In genomic region chr7:101161692-101162461, GRCh38 we compare ENCODE assay signal across 11 cellular contexts. TPM values are rescaled to one million over a fixed set of nuclear protein-coding genes. Genes with fewer than 3 reads are reported as not detected.
DNase-seq lines count a peak whose midpoint lies in the region; ATAC-seq and TF ChIP-seq lines count a peak whose summit lies in the region.
"Had no signal": no experiment of that assay in that cellular context is flagged by ENCODE, and none has a peak within 500 bp of the region (broad histone marks: within the 10 kb centered on the region; RNA-seq: fewer than 3 reads in every experiment).

No MANE protein-coding gene starts in this region.

- H3K4me3 Mint-ChIP-seq in IgD-negative memory B cell = peak overlapping the region; percentile 40 to 91 (median 78)
- peak overlapping the region; percentile 70 for H3K4me3 Mint-ChIP-seq in activated naive CD8-positive, alpha-beta T cell treated with anti-CD3 and anti-CD28 coated beads, Interleukin-2, amount 10 ng/mL, durations not matched to agents 7 days and 5 days
- peak overlapping the region; percentile 64 for H3K4me3 Mint-ChIP-seq in natural killer cell treated with Interleukin-12 subunit alpha and Interleukin-12 subunit beta and Interleukin-15 and Interleukin-18, amount 100 ng/mL, for 72 hours
- H3K4me3 Mint-ChIP-seq in CD4-positive, alpha-beta memory T cell = peak overlapping the region in 4 of 8 donors; percentile 39 to 79 (median 66)

- H3K4me1 ChIP-seq in DND-41 (ENCODE audit: insufficient read depth, low read length) = peaks cover 43% of the 10 kb centered on the region
- H3K4me1 ChIP-seq in CD4-positive, alpha-beta memory T cell (ENCODE audit: insufficient read depth, low read length) = peaks cover 34% of the 10 kb centered on the region

- peaks cover 23% of the 10 kb centered on the region for H4K20me1 ChIP-seq in DND-41 (ENCODE audit: insufficient read depth, low read length)

- CTCF ChIA-PET in CD4-positive, alpha-beta memory T cell (lab: Charles Lee; ENCODE audit: partially characterized antibody) = interaction anchor here (1.2 to 2.7 kb wide), 4 partner anchors 10 to 83 kb away, joined by 3 to 11 read pairs (median 4); no protein-coding TSS in a partner anchor

- H3K27ac Mint-ChIP-seq in IgD-negative memory B cell = peak overlapping the region in 1 of 3 donors; percentile 78
- H3K27ac Mint-ChIP-seq in activated naive CD8-positive, alpha-beta T cell treated with anti-CD3 and anti-CD28 coated beads, Interleukin-2, amount 10 ng/mL, durations not matched to agents 7 days and 5 days = no peak overlapping the region
- no peak overlapping the region for H3K27ac Mint-ChIP-seq in natural killer cell treated with Interleukin-12 subunit alpha and Interleukin-12 subunit beta and Interleukin-15 and Interleukin-18, amount 100 ng/mL, for 72 hours
- no peak overlapping the region for H3K27ac Mint-ChIP-seq in CD4-positive, alpha-beta memory T cell

- H2AFZ ChIP-seq in DND-41 (ENCODE audit: low read depth, low read length) = no peak overlapping the region

- peaks cover 0 to 12% (median 9%) of the 10 kb centered on the region in 3 donors for H3K4me1 Mint-ChIP-seq in IgD-negative memory B cell
- peaks cover 17% of the 10 kb centered on the region for H3K4me1 Mint-ChIP-seq in activated naive CD8-positive, alpha-beta T cell treated with anti-CD3 and anti-CD28 coated beads, Interleukin-2, amount 10 ng/mL, durations not matched to agents 7 days and 5 days
- H3K4me1 Mint-ChIP-seq in natural killer cell treated with Interleukin-12 subunit alpha and Interleukin-12 subunit beta and Interleukin-15 and Interleukin-18, amount 100 ng/mL, for 72 hours (ENCODE audit: low read depth in 2 of 2) = peaks cover 10 to 14% of the 10 kb centered on the region in 2 donors
- H3K4me1 Mint-ChIP-seq in CD4-positive, alpha-beta memory T cell = peaks cover 8 to 26% (median 17%) of the 10 kb centered on the region in 4 donors

- peak overlapping the region; percentile 61 for H3K9ac ChIP-seq in DND-41 (ENCODE audit: low read depth, low read length)

- peak overlapping the region; percentile 78; the same call in 1 of the 2 replicates for H3K4me2 ChIP-seq in DND-41 (ENCODE audit: insufficient read depth, low read length)

- intact Hi-C loops in CD4-positive, alpha-beta memory T cell (cut with micrococcal nuclease) = loop anchor here (10.0 kb wide), 1 partner anchor 53 kb away; the partner anchor contains the start of genes PLOD3 and ZNHIT1

- peak overlapping the region; percentile 90; the same call in 1 of the 2 replicates for H3K27ac ChIP-seq in DND-41 (ENCODE audit: low read length)
- H3K27ac ChIP-seq in CD4-positive, alpha-beta memory T cell (ENCODE audit: low read depth, low read length) = no peak overlapping the region

- peaks cover 3% of the 10 kb centered on the region for H3K79me2 ChIP-seq in DND-41 (ENCODE audit: insufficient read depth, low read length)

- peaks cover under 1% of the 10 kb centered on the region for H3K27me3 ChIP-seq in DND-41 (ENCODE audit: insufficient read depth, low read length, poor library complexity)
- peaks cover 28% of the 10 kb centered on the region for H3K27me3 ChIP-seq in CD4-positive, alpha-beta memory T cell (ENCODE audit: insufficient read depth, low read length)

- H3K36me3 Mint-ChIP-seq in IgD-negative memory B cell = no peaks in the 10 kb centered on the region
- H3K36me3 Mint-ChIP-seq in activated naive CD8-positive, alpha-beta T cell treated with anti-CD3 and anti-CD28 coated beads, Interleukin-2, amount 10 ng/mL, durations not matched to agents 7 days and 5 days = peaks cover 10% of the 10 kb centered on the region
- H3K36me3 Mint-ChIP-seq in natural killer cell treated with Interleukin-12 subunit alpha and Interleukin-12 subunit beta and Interleukin-15 and Interleukin-18, amount 100 ng/mL, for 72 hours = no peaks in the 10 kb centered on the region
- peaks cover 14 to 30% of the 10 kb centered on the region in 2 donors for H3K36me3 Mint-ChIP-seq in CD4-positive, alpha-beta memory T cell

- no peak overlapping the region; a peak in 1 of 4 replicates for H3K4me3 ChIP-seq in DND-41 (ENCODE audit: low read depth in 1 of 2, low read length in 2 of 2)
- no peak overlapping the region for H3K4me3 ChIP-seq in CD4-positive, alpha-beta memory T cell (ENCODE audit: low read length in 2 of 2)

- H3K9me3 ChIP-seq in DND-41 (ENCODE audit: insufficient read depth, low read length, severe bottlenecking) = no peaks in the 10 kb centered on the region
- H3K9me3 ChIP-seq in CD4-positive, alpha-beta memory T cell (ENCODE audit: control insufficient read depth in 1 of 2, low read length in 2 of 2) = no peaks in the 10 kb centered on the region

- ATAC-seq in DND-41 (ENCODE audit: insufficient read depth, low read depth) (no peak), GM21367 (IDR thresholded peaks at IDR 0.05; ENCODE audit: unreplicated experiment) (no peak)
- ATAC-seq in activated naive CD8-positive, alpha-beta T cell treated with anti-CD3 and anti-CD28 coated beads, Interleukin-2, amount 10 ng/mL, durations not matched to agents 7 days and 5 days (ENCODE audit: low read depth) = no peak
- no peak for ATAC-seq in natural killer cell treated with Interleukin-12 subunit alpha and Interleukin-12 subunit beta and Interleukin-15 and Interleukin-18, amount 100 ng/mL, for 72 hours

- no peak for DNase-seq in DND-41
- no peak for DNase-seq in activated naive CD8-positive, alpha-beta T cell treated with anti-CD3 and anti-CD28 coated beads, Interleukin-2, amount 10 ng/mL, durations not matched to agents 7 days and 5 days
- DNase-seq in natural killer cell treated with Interleukin-12 subunit alpha and Interleukin-12 subunit beta and Interleukin-15 and Interleukin-18, amount 100 ng/mL, for 72 hours (ENCODE audit: low spot score) = no peak
- DNase-seq in NCI-H524 (lab: John Stamatoyannopoulos, UW) = no peak
- no peak for DNase-seq in CD4-positive, alpha-beta memory T cell
- no peak for DNase-seq in globus pallidus (ENCODE audit: low spot score)
- DNase-seq: MM.1S; stimulated activated naive CD4-positive, alpha-beta T cell; T1000 had no signal

- H3K36me3 ChIP-seq in DND-41 (ENCODE audit: insufficient read depth, low read length) = peaks cover 28% of the 10 kb centered on the region
- H3K36me3 ChIP-seq in CD4-positive, alpha-beta memory T cell (ENCODE audit: insufficient read depth, low read length) = peaks cover 2% of the 10 kb centered on the region

- POLR2A ChIA-PET in activated naive CD8-positive, alpha-beta T cell treated with anti-CD3 and anti-CD28 coated beads, Interleukin-2, amount 10 ng/mL, durations not matched to agents 7 days and 5 days (lab: Charles Lee) = interaction anchor here (0.7 to 1.2 kb wide), 2 partner anchors 21 to 1745 kb away, joined by 3 to 8 read pairs; no protein-coding TSS in a partner anchor
- POLR2A ChIA-PET in CD4-positive, alpha-beta memory T cell (lab: Charles Lee; ENCODE audit: partially characterized antibody) = interaction anchor here (1.1 to 1.3 kb wide), 2 partner anchors 13 to 55 kb away, joined by 3 read pairs; partner anchors contain the start of genes PLOD3 and ZNHIT1

- TF ChIP-seq CTCF in DND-41 (IDR thresholded peaks at IDR 0.05; ENCODE audit: borderline replicate concordance, extremely low read depth, low read length, poor library complexity, severe bottlenecking) = no peak

- peaks cover 0 to 4% (median 0%) of the 10 kb centered on the region in 3 donors for H3K9me3 Mint-ChIP-seq in IgD-negative memory B cell
- no peaks in the 10 kb centered on the region for H3K9me3 Mint-ChIP-seq in activated naive CD8-positive, alpha-beta T cell treated with anti-CD3 and anti-CD28 coated beads, Interleukin-2, amount 10 ng/mL, durations not matched to agents 7 days and 5 days
- H3K9me3 Mint-ChIP-seq in natural killer cell treated with Interleukin-12 subunit alpha and Interleukin-12 subunit beta and Interleukin-15 and Interleukin-18, amount 100 ng/mL, for 72 hours = no peaks in the 10 kb centered on the region
- H3K9me3 Mint-ChIP-seq in CD4-positive, alpha-beta memory T cell = peaks cover 0 to 4% (median 0%) of the 10 kb centered on the region in 8 donors

- peaks cover 28% of the 10 kb centered on the region for H3K27me3 Mint-ChIP-seq in IgD-negative memory B cell
- H3K27me3 Mint-ChIP-seq in activated naive CD8-positive, alpha-beta T cell treated with anti-CD3 and anti-CD28 coated beads, Interleukin-2, amount 10 ng/mL, durations not matched to agents 7 days and 5 days = peaks cover 31% of the 10 kb centered on the region
- H3K27me3 Mint-ChIP-seq in natural killer cell treated with Interleukin-12 subunit alpha and Interleukin-12 subunit beta and Interleukin-15 and Interleukin-18, amount 100 ng/mL, for 72 hours = peaks cover 13 to 14% of the 10 kb centered on the region in 2 donors
- peaks cover 19 to 20% of the 10 kb centered on the region in 2 donors for H3K27me3 Mint-ChIP-seq in CD4-positive, alpha-beta memory T cell

RNA-seq across cellular contexts. Expression of gene VGF, which starts 3.5 kb away (rescaled TPM):
- polyA plus RNA-seq in IgD-negative memory B cell = not detected
- total RNA-seq in activated naive CD8-positive, alpha-beta T cell treated with anti-CD3 and anti-CD28 coated beads, Interleukin-2, amount 10 ng/mL, durations not matched to agents 7 days and 5 days = under 1 TPM; 0.14 to 0.17 TPM
- under 1 TPM in 1 of 2 donors, not detected in 1; 0.31 TPM for total RNA-seq in natural killer cell treated with Interleukin-12 subunit alpha and Interleukin-12 subunit beta and Interleukin-15 and Interleukin-18, amount 100 ng/mL, for 72 hours
- not detected for total RNA-seq in CD4-positive, alpha-beta memory T cell
- polyA plus RNA-seq in CD4-positive, alpha-beta memory T cell = not detected

RNA-seq across cellular contexts. Expression of gene AP1S1, which starts 7.6 kb away (rescaled TPM):
- polyA plus RNA-seq in IgD-negative memory B cell = 8.3 TPM
- total RNA-seq in activated naive CD8-positive, alpha-beta T cell treated with anti-CD3 and anti-CD28 coated beads, Interleukin-2, amount 10 ng/mL, durations not matched to agents 7 days and 5 days = 10 to 100 TPM; 34.1 to 44.0 TPM
- total RNA-seq in natural killer cell treated with Interleukin-12 subunit alpha and Interleukin-12 subunit beta and Interleukin-15 and Interleukin-18, amount 100 ng/mL, for 72 hours = 10 to 100 TPM; 30.9 to 39.4 TPM
- 10 to 100 TPM in 1 of 2 experiments, 1 to 10 TPM in 1; 8.8 to 10.8 TPM for total RNA-seq in CD4-positive, alpha-beta memory T cell
- 1 to 10 TPM; 4.2 to 8.2 TPM for polyA plus RNA-seq in CD4-positive, alpha-beta memory T cell

RNA-seq across cellular contexts. Expression of gene NAT16, which starts 18.2 kb away (rescaled TPM):
- not detected for polyA plus RNA-seq in IgD-negative memory B cell
- total RNA-seq in activated naive CD8-positive, alpha-beta T cell treated with anti-CD3 and anti-CD28 coated beads, Interleukin-2, amount 10 ng/mL, durations not matched to agents 7 days and 5 days = not detected
- total RNA-seq in natural killer cell treated with Interleukin-12 subunit alpha and Interleukin-12 subunit beta and Interleukin-15 and Interleukin-18, amount 100 ng/mL, for 72 hours = not detected
- total RNA-seq in CD4-positive, alpha-beta memory T cell = not detected
- not detected for polyA plus RNA-seq in CD4-positive, alpha-beta memory T cell

RNA-seq across cellular contexts. Expression of gene SERPINE1, which starts 35.0 kb away (rescaled TPM):
- polyA plus RNA-seq in IgD-negative memory B cell = not detected
- under 1 TPM; 0.44 to 0.51 TPM for total RNA-seq in activated naive CD8-positive, alpha-beta T cell treated with anti-CD3 and anti-CD28 coated beads, Interleukin-2, amount 10 ng/mL, durations not matched to agents 7 days and 5 days
- total RNA-seq in natural killer cell treated with Interleukin-12 subunit alpha and Interleukin-12 subunit beta and Interleukin-15 and Interleukin-18, amount 100 ng/mL, for 72 hours = not detected
- under 1 TPM; 0.11 to 0.20 TPM for total RNA-seq in CD4-positive, alpha-beta memory T cell
- polyA plus RNA-seq in CD4-positive, alpha-beta memory T cell = not detected

RNA-seq across cellular contexts. Expression of gene MOGAT3, which starts 39.0 kb away (rescaled TPM):
- not detected for polyA plus RNA-seq in IgD-negative memory B cell
- total RNA-seq in activated naive CD8-positive, alpha-beta T cell treated with anti-CD3 and anti-CD28 coated beads, Interleukin-2, amount 10 ng/mL, durations not matched to agents 7 days and 5 days = not detected
- not detected for total RNA-seq in natural killer cell treated with Interleukin-12 subunit alpha and Interleukin-12 subunit beta and Interleukin-15 and Interleukin-18, amount 100 ng/mL, for 72 hours
- total RNA-seq in CD4-positive, alpha-beta memory T cell = not detected
- not detected for polyA plus RNA-seq in CD4-positive, alpha-beta memory T cell
